Comparison of ENCODE assay signal across 7 cellular contexts in genomic region chr3:8970971-8971589, GRCh38. TPM values are rescaled to one million over a fixed set of nuclear protein-coding genes. Genes with fewer than 3 reads are reported as not detected.
A peak's percentile ranks its signal among the peaks of the same experiment; 100 is the strongest.
DNase-seq lines count a peak whose midpoint lies in the region; ATAC-seq and TF ChIP-seq lines count a peak whose summit lies in the region.

No MANE protein-coding gene starts in this region.

- DNase-seq in HL-60 (ENCODE audit: low read depth in 1 of 2, low spot score in 1 of 2), result peak in 1 of 2 experiments; percentile 56
- DNase-seq in RKO (ENCODE audit: low spot score), result peak; percentile 60
- peak; percentile 54 for DNase-seq in activated T-helper 2 cell treated with anti-CD3 and anti-CD28 coated beads, Interferon-gamma antibody, Interleukin-2, Interleukin-4, amounts not matched to agents 10 μg/mL and 5 μg/mL and 100 μg/mL, durations not matched to agents 14 hours and 24 hours and 36 hours (ENCODE audit: low spot score)
- DNase-seq in foreskin fibroblast, result peak; percentile 42 to 82
- peak; percentile 76 for DNase-seq in pons (ENCODE audit: low spot score)
- DNase-seq in upper lobe of right lung, result no peak

- H3K27me3 Mint-ChIP-seq in activated T-helper 2 cell treated with anti-CD3 and anti-CD28 coated beads, Interferon-gamma antibody, Interleukin-2, Interleukin-4, amounts not matched to agents 10 μg/mL and 5 μg/mL and 100 μg/mL, durations not matched to agents 14 hours and 24 hours and 36 hours (ENCODE audit: low read depth), result peaks cover 6% of the 10 kb centered on the region

- no peak overlapping the region for H3K4me3 ChIP-seq in HL-60 (replicated peaks; ENCODE audit: insufficient read depth, low read length)
- no peak overlapping the region for H3K4me3 ChIP-seq in foreskin fibroblast (ENCODE audit: low read depth in 1 of 2, low read length in 2 of 2)
- H3K4me3 ChIP-seq in upper lobe of right lung, result no peak overlapping the region

- no peaks in the 10 kb centered on the region for H3K27me3 ChIP-seq in HL-60 (ENCODE audit: insufficient read depth, poor library complexity, severe bottlenecking)
- H3K27me3 ChIP-seq in upper lobe of right lung, result peaks cover 7% of the 10 kb centered on the region

- no peaks in the 10 kb centered on the region for H3K9me3 ChIP-seq in upper lobe of right lung

- H3K9me3 Mint-ChIP-seq in activated T-helper 2 cell treated with anti-CD3 and anti-CD28 coated beads, Interferon-gamma antibody, Interleukin-2, Interleukin-4, amounts not matched to agents 10 μg/mL and 5 μg/mL and 100 μg/mL, durations not matched to agents 14 hours and 24 hours and 36 hours, result no peaks in the 10 kb centered on the region

- no peaks in the 10 kb centered on the region for H3K36me3 Mint-ChIP-seq in activated T-helper 2 cell treated with anti-CD3 and anti-CD28 coated beads, Interferon-gamma antibody, Interleukin-2, Interleukin-4, amounts not matched to agents 10 μg/mL and 5 μg/mL and 100 μg/mL, durations not matched to agents 14 hours and 24 hours and 36 hours (ENCODE audit: low read depth)

- H3K4me1 Mint-ChIP-seq in activated T-helper 2 cell treated with anti-CD3 and anti-CD28 coated beads, Interferon-gamma antibody, Interleukin-2, Interleukin-4, amounts not matched to agents 10 μg/mL and 5 μg/mL and 100 μg/mL, durations not matched to agents 14 hours and 24 hours and 36 hours (ENCODE audit: low read depth), result peaks cover 5% of the 10 kb centered on the region

- no peaks in the 10 kb centered on the region for H3K36me3 ChIP-seq in upper lobe of right lung

- peaks cover 3% of the 10 kb centered on the region for H3K4me1 ChIP-seq in upper lobe of right lung

- peak; percentile 86 for ATAC-seq in upper lobe of right lung

- H3K4me3 Mint-ChIP-seq in activated T-helper 2 cell treated with anti-CD3 and anti-CD28 coated beads, Interferon-gamma antibody, Interleukin-2, Interleukin-4, amounts not matched to agents 10 μg/mL and 5 μg/mL and 100 μg/mL, durations not matched to agents 14 hours and 24 hours and 36 hours (ENCODE audit: low read depth), result no peak overlapping the region

- H3K27ac ChIP-seq in HL-60 (replicated peaks), result no peak overlapping the region
- no peak overlapping the region for H3K27ac ChIP-seq in upper lobe of right lung

- TF ChIP-seq CTCF in GM12874 (IDR thresholded peaks at IDR 0.05; ENCODE audit: insufficient read depth, low read depth, low read length) (peak; percentile 79), HL-60 (IDR thresholded peaks at IDR 0.05; ENCODE audit: insufficient read depth, low read length) (peak; percentile 93), foreskin fibroblast (IDR thresholded peaks at IDR 0.05; ENCODE audit: low read depth, low read length) (peak; percentile 93), upper lobe of right lung (IDR thresholded peaks at IDR 0.05) (peak; percentile 99)

- intact Hi-C loops in activated T-helper 2 cell treated with anti-CD3 and anti-CD28 coated beads, Interferon-gamma antibody, Interleukin-2, Interleukin-4, amounts not matched to agents 10 μg/mL and 5 μg/mL and 100 μg/mL, durations not matched to agents 14 hours and 24 hours and 36 hours (cut with micrococcal nuclease), result loop anchor here (1.0 kb wide), 2 partner anchors 96 to 331 kb away; no protein-coding TSS in a partner anchor
- intact Hi-C loops in upper lobe of right lung (cut with DNase I), result loop anchor here (5.0 to 10.0 kb wide), 2 partner anchors 94 to 331 kb away; no protein-coding TSS in a partner anchor

- H3K27ac Mint-ChIP-seq in activated T-helper 2 cell treated with anti-CD3 and anti-CD28 coated beads, Interferon-gamma antibody, Interleukin-2, Interleukin-4, amounts not matched to agents 10 μg/mL and 5 μg/mL and 100 μg/mL, durations not matched to agents 14 hours and 24 hours and 36 hours, result no peak overlapping the region

RNA-seq across cellular contexts. Expression of gene RAD18, which starts 7.8 kb away (rescaled TPM):
- 46.1 and 46.5 TPM in 2 replicates for total RNA-seq in activated T-helper 2 cell treated with anti-CD3 and anti-CD28 coated beads, Interferon-gamma antibody, Interleukin-2, Interleukin-4, amounts not matched to agents 10 μg/mL and 5 μg/mL and 100 μg/mL, durations not matched to agents 14 hours and 24 hours and 36 hours
- 15.0 TPM for total RNA-seq in upper lobe of right lung
